3 cellular contexts compared by ENCODE assay signal in genomic region chr7:6301446-6301845, GRCh38. TPM values are rescaled to one million over a fixed set of nuclear protein-coding genes. Genes with fewer than 3 reads are reported as not detected.
DNase-seq lines count a peak whose midpoint lies in the region; ATAC-seq lines count a peak whose summit lies in the region.
"Not testable (repeated sequence)": the region's sequence is repeated elsewhere in the genome, so short reads cannot be mapped to it uniquely, and the experiment has no call there.

No MANE protein-coding gene starts in this region.

- H3K9ac ChIP-seq in trophoblast cell (ENCODE audit: low read length): not testable (repeated sequence)

- not testable (repeated sequence) for H3K36me3 ChIP-seq in trophoblast cell (ENCODE audit: control insufficient read depth in 1 of 2, insufficient read depth in 2 of 2, low read length in 2 of 2)

- not testable (repeated sequence) for H3K27ac ChIP-seq in trophoblast cell (ENCODE audit: low read depth, low read length)

- H3K79me2 ChIP-seq in trophoblast cell (ENCODE audit: control insufficient read depth, insufficient read depth, low read length, poor library complexity): not testable (repeated sequence)

- H3K4me3 Mint-ChIP-seq in T-helper 17 cell: not testable (repeated sequence)

- H2BK120ac ChIP-seq in trophoblast cell (ENCODE audit: insufficient read depth, low read length, poor library complexity): not testable (repeated sequence)

- not testable (repeated sequence) for H2BK12ac ChIP-seq in trophoblast cell (ENCODE audit: low read length)

- H2AK5ac ChIP-seq in trophoblast cell (ENCODE audit: low read length): not testable (repeated sequence)

- not testable (repeated sequence) for DNase-seq in T-helper 17 cell
- DNase-seq in Right ventricle myocardium superior: peak; percentile 0
- peak; percentile 56 to 80 for DNase-seq in trophoblast cell

- not testable (repeated sequence) for H3K23ac ChIP-seq in trophoblast cell (ENCODE audit: low read length)

- not testable (repeated sequence) for H3K4ac ChIP-seq in trophoblast cell (ENCODE audit: low read depth, low read length)

- not testable (repeated sequence) for H2AFZ ChIP-seq in trophoblast cell (ENCODE audit: insufficient read depth, low read length, poor library complexity)

- H4K8ac ChIP-seq in trophoblast cell (ENCODE audit: low read depth, low read length): not testable (repeated sequence)

- H3K4me1 Mint-ChIP-seq in T-helper 17 cell: not testable (repeated sequence)

- no CpG with 5 or more reads among the region's 4 CpGs for WGBS in trophoblast cell (ENCODE audit: extremely low coverage, insufficient coverage, insufficient read length)

- H3K36me3 Mint-ChIP-seq in T-helper 17 cell (ENCODE audit: low read depth): not testable (repeated sequence)

- H4K91ac ChIP-seq in trophoblast cell (ENCODE audit: low read depth, low read length): not testable (repeated sequence)

- H3K9me3 ChIP-seq in T-helper 17 cell (ENCODE audit: control insufficient read depth, low read length, poor library complexity, severe bottlenecking); trophoblast cell (ENCODE audit: insufficient read depth, low read depth, low read length): not testable (repeated sequence)

- intact Hi-C loops in Right ventricle myocardium superior (cut with DNase I): not testable (repeated sequence)

- H3K4me1 ChIP-seq in trophoblast cell (ENCODE audit: control insufficient read depth in 1 of 2, insufficient read depth in 2 of 2, low read length in 2 of 2): not testable (repeated sequence)

- H3K79me1 ChIP-seq in trophoblast cell (ENCODE audit: low read length): not testable (repeated sequence)

- H3K4me2 ChIP-seq in trophoblast cell (ENCODE audit: low read length): not testable (repeated sequence)

- H3K4me3 ChIP-seq in trophoblast cell (ENCODE audit: low read depth, low read length): not testable (repeated sequence)

- not testable (repeated sequence) for ATAC-seq in T-helper 17 cell; Right ventricle myocardium superior (ENCODE audit: poor library complexity)

- H3K27me3 Mint-ChIP-seq in T-helper 17 cell: not testable (repeated sequence)

- peak overlapping the region; percentile 62 for H3K27ac Mint-ChIP-seq in T-helper 17 cell

- not testable (repeated sequence) for H2BK5ac ChIP-seq in trophoblast cell (ENCODE audit: low read depth, low read length, poor library complexity)

- not testable (repeated sequence) for H4K12ac ChIP-seq in trophoblast cell (ENCODE audit: low read depth, low read length)

- H3K18ac ChIP-seq in trophoblast cell (ENCODE audit: low read length): not testable (repeated sequence)

- not testable (repeated sequence) for H3K27me3 ChIP-seq in trophoblast cell (ENCODE audit: insufficient read depth, low read length)

- not testable (repeated sequence) for H3K14ac ChIP-seq in trophoblast cell (ENCODE audit: low read length)

RNA-seq across cellular contexts. Expression of gene CYTH3, which starts 29.0 kb away (rescaled TPM):
- 10 to 100 TPM; 23.1 to 25.8 TPM for total RNA-seq in T-helper 17 cell
- total RNA-seq in Right ventricle myocardium superior: 25.6 TPM
- 35.4 and 38.4 TPM in 2 replicates for polyA plus RNA-seq in trophoblast cell (2013)

RNA-seq across cellular contexts. Expression of gene FAM220A, which starts 47.3 kb away (rescaled TPM):
- 1 to 10 TPM; 6.0 to 6.2 TPM for total RNA-seq in T-helper 17 cell
- total RNA-seq in Right ventricle myocardium superior: 31.8 TPM
- polyA plus RNA-seq in trophoblast cell (2013): 19.5 and 19.8 TPM in 2 replicates
